Comparison of ENCODE assay signal across 13 cellular contexts in the genomic region with DNA sequence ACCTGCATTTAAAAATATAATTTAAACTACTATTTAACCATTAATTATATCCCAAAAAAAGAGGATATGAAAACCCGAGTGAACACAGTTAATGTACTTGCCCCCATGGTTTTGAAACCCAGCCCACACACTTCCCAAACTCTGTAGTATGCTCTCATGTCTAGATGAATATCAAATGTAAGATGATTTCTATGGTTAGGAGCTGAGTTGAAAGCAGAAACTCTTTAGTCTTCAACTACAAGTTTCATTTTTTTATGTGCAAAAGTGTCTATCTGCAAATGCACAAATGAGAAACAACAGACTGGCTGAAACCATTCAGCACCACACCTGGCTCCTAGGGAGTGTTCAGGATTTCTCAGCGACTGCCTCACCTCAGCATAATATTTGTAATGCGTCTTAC.
DNase-seq lines count a peak whose midpoint lies in the region; ATAC-seq and TF ChIP-seq lines count a peak whose summit lies in the region.
"Had no signal": no experiment of that assay in that cellular context is flagged by ENCODE, and none has a peak within 500 bp of the region (broad histone marks: within the 10 kb centered on the region; RNA-seq: fewer than 3 reads in every experiment).

No MANE protein-coding gene starts in this region.

- no peak overlapping the region for H2AK5ac ChIP-seq in H9 (ENCODE audit: insufficient read length, low read length)

- H2BK15ac ChIP-seq in H9 (ENCODE audit: low read depth, low read length): no peak overlapping the region

- no peak overlapping the region for H3K56ac ChIP-seq in H9 (ENCODE audit: insufficient read length, low read depth, low read length)

- no peak overlapping the region for H2BK12ac ChIP-seq in H9 (ENCODE audit: insufficient read length, low read depth, low read length)

- peaks cover 4% of the 10 kb centered on the region for H3K4me1 ChIP-seq in HAP-1
- H3K4me1 ChIP-seq in H9 (ENCODE audit: insufficient read depth, low read length): no peaks in the 10 kb centered on the region; the same call in 1 of the 2 replicates
- no peaks in the 10 kb centered on the region for H3K4me1 ChIP-seq in gastrocnemius medialis

- TF ChIP-seq CTCF in GM12865 (IDR thresholded peaks at IDR 0.05; ENCODE audit: insufficient read depth, low read depth, low read length, missing control alignments) (no peak), H9 (conservative IDR thresholded peaks at IDR 0.05) (no peak), gastrocnemius medialis (IDR thresholded peaks at IDR 0.05 in 4 of 5, conservative IDR thresholded peaks at IDR 0.05 in 1 of 5) (no peak)

- H3K9ac ChIP-seq in H9 (ENCODE audit: extremely low read depth, insufficient read length, low read length): no peak overlapping the region

- no peak overlapping the region for H2BK120ac ChIP-seq in H9 (ENCODE audit: low read depth, low read length, poor library complexity, severe bottlenecking)

- no peak overlapping the region for H4K5ac ChIP-seq in H9 (ENCODE audit: insufficient read length, low read depth, low read length)

- no peak overlapping the region for H3K4me3 ChIP-seq in GM12865 (ENCODE audit: low read depth, low read length)
- no peak overlapping the region for H3K4me3 ChIP-seq in HAP-1
- H3K4me3 ChIP-seq in gastrocnemius medialis: no peak overlapping the region

- H3K4ac ChIP-seq in H9 (ENCODE audit: low read depth, low read length): no peak overlapping the region

- no peak overlapping the region for H3T11ph ChIP-seq in H9 (ENCODE audit: low read length)

- TF ChIP-seq POLR2A in gastrocnemius medialis (IDR thresholded peaks at IDR 0.05): no peak

- no peaks in the 10 kb centered on the region for H3K79me2 ChIP-seq in H9 (ENCODE audit: insufficient read depth, low read length)

- WGBS in H9 (ENCODE audit: extremely low coverage, insufficient read length, low lambda C conversion rate): no CpG with 5 or more reads among the region's 3 CpGs

- H3K27ac ChIP-seq in H9 (ENCODE audit: insufficient read length, low read depth, low read length) (no peak overlapping the region), gastrocnemius medialis (no peak overlapping the region)
- H3K27ac ChIP-seq: HL-60 had no signal

- H3K27me3 Mint-ChIP-seq in H9 (ENCODE audit: low read depth): no peaks in the 10 kb centered on the region
- H3K27me3 Mint-ChIP-seq: type B pancreatic cell had no signal

- no peaks in the 10 kb centered on the region; a peak in 1 of 7 replicates for H3K36me3 Mint-ChIP-seq in H9 (ENCODE audit: insufficient read depth in 1 of 3, low read depth in 3 of 3)

- in situ Hi-C loops in HAP-1 (cut with MboI; ENCODE audit: low sequenced_read_pairs) (loop anchor here (25.0 kb wide), 1 partner anchor 175 kb away; a partner anchor contains a TSS), gastrocnemius medialis (cut with MboI; ENCODE audit: low sequenced_read_pairs in 4 of 4) (loop anchor here in 1 of 4 donors (25.0 kb wide), 1 partner anchor 175 kb away; a partner anchor contains a TSS)

- H2BK5ac ChIP-seq in H9 (ENCODE audit: insufficient read length, low read length): no peak overlapping the region

- no peak overlapping the region for H3K27ac Mint-ChIP-seq in H9
- H3K27ac Mint-ChIP-seq: type B pancreatic cell had no signal

- H4K8ac ChIP-seq in H9 (replicated peaks; ENCODE audit: insufficient read length, low read depth, low read length): no peak overlapping the region

- H3K9me3 ChIP-seq in HAP-1 (no peaks in the 10 kb centered on the region), H9 (ENCODE audit: control insufficient read depth, low read depth, low read length) (no peaks in the 10 kb centered on the region), gastrocnemius medialis (no peaks in the 10 kb centered on the region)

- H3K14ac ChIP-seq in H9 (ENCODE audit: insufficient read depth, low read length): no peak overlapping the region

- H3K23me2 ChIP-seq in H9 (ENCODE audit: insufficient read length, low read depth, low read length, poor library complexity, severe bottlenecking): no peaks in the 10 kb centered on the region

- H4K20me1 ChIP-seq in H9 (ENCODE audit: control insufficient read depth, insufficient read depth, insufficient read length): no peaks in the 10 kb centered on the region

- DNase-seq in GM12865 (ENCODE audit: low read depth) (peak; percentile 75), HAP-1 (ENCODE audit: low spot score in 2 of 2) (no peak), DMS53 treated with DMSO at 0.1 percent for 48 hours (lab: John Stamatoyannopoulos, UW; ENCODE audit: unreplicated experiment) (no peak), H9 (no peak), gastrocnemius medialis (no peak)
- DNase-seq: GDM1, NCI-H146, T1000 had no signal

- no peak overlapping the region for H3K23ac ChIP-seq in H9 (ENCODE audit: insufficient read length, low read depth, low read length)

- no peaks in the 10 kb centered on the region for H3K9me3 Mint-ChIP-seq in H9
- H3K9me3 Mint-ChIP-seq: type B pancreatic cell had no signal

- H3K4me3 Mint-ChIP-seq in H9: no peak overlapping the region
- H3K4me3 Mint-ChIP-seq: type B pancreatic cell had no signal

- H2BK20ac ChIP-seq in H9 (ENCODE audit: low read depth, low read length, poor library complexity, severe bottlenecking): no peak overlapping the region

- H2AFZ ChIP-seq in H9 (ENCODE audit: low read length): no peak overlapping the region

- H3K18ac ChIP-seq in H9 (ENCODE audit: insufficient read length, low read depth, low read length): no peak overlapping the region

- no peaks in the 10 kb centered on the region for H3K36me3 ChIP-seq in HAP-1 (replicated peaks)
- no peaks in the 10 kb centered on the region for H3K36me3 ChIP-seq in gastrocnemius medialis

- intact Hi-C loops in gastrocnemius medialis (cut with DNase I; ENCODE audit: low total_unique reads): no loop called here

- peaks cover 15% of the 10 kb centered on the region in 2 experiments for H3K4me1 Mint-ChIP-seq in H9

- ATAC-seq in GM19397 (IDR thresholded peaks at IDR 0.05; ENCODE audit: unreplicated experiment): peak; percentile 40
- peak; percentile 64 for ATAC-seq in HG02852 (IDR thresholded peaks at IDR 0.05; ENCODE audit: unreplicated experiment)
- ATAC-seq in HG03521 (IDR thresholded peaks at IDR 0.05; ENCODE audit: unreplicated experiment): peak; percentile 40
- ATAC-seq in gastrocnemius medialis: no peak

- H3K27me3 ChIP-seq in HAP-1 (ENCODE audit: low read depth) (no peaks in the 10 kb centered on the region), H9 (ENCODE audit: insufficient read depth, low read length) (no peaks in the 10 kb centered on the region), gastrocnemius medialis (no peaks in the 10 kb centered on the region)

- H3K79me1 ChIP-seq in H9 (ENCODE audit: insufficient read depth, low read depth, low read length, poor library complexity, severe bottlenecking): no peaks in the 10 kb centered on the region

- no peak overlapping the region for H3K4me2 ChIP-seq in H9 (ENCODE audit: insufficient read depth, insufficient read length, low read length)

- no peak overlapping the region for H4K91ac ChIP-seq in H9 (ENCODE audit: insufficient read length, low read depth, low read length)

Comparison
In these comparisons a context has a peak if more than half of its experiments do, and no peak if none do; other contexts are left out.
1. ATAC-seq: peak in GM19397 (single experiment), HG02852 (single experiment) and HG03521 (single experiment); none in gastrocnemius medialis (0 of 2).